In genomic region chr2:234422242-234422641, GRCh38 we compare ENCODE assay signal across 10 cellular contexts.
DNase-seq lines count a peak whose midpoint lies in the region; ATAC-seq and TF ChIP-seq lines count a peak whose summit lies in the region.
"Had no signal": no experiment of that assay in that cellular context is flagged by ENCODE, and none has a peak within 500 bp of the region (broad histone marks: within the 10 kb centered on the region; RNA-seq: fewer than 3 reads in every experiment).

No MANE protein-coding gene starts in this region.

- H3K36me3 ChIP-seq in body of pancreas (replicated peaks in 1 of 2; ENCODE audit: insufficient read depth in 1 of 2, low read depth in 2 of 2): no peaks in the 10 kb centered on the region
- H3K36me3 ChIP-seq in naive thymus-derived CD4-positive, alpha-beta T cell (ENCODE audit: control insufficient read depth in 2 of 3, insufficient read depth in 3 of 3, low read length in 3 of 3): no peaks in the 10 kb centered on the region
- H3K36me3 ChIP-seq: right lobe of liver had no signal

- H3K27ac ChIP-seq in CD4-positive, alpha-beta T cell (ENCODE audit: low read depth, low read length): peak overlapping the region; percentile 87
- H3K27ac ChIP-seq in body of pancreas: no peak overlapping the region
- peak overlapping the region; percentile 93 for H3K27ac ChIP-seq in naive thymus-derived CD4-positive, alpha-beta T cell (ENCODE audit: low read depth, low read length)
- H3K27ac ChIP-seq: right lobe of liver had no signal

- no peaks in the 10 kb centered on the region for H3K27me3 Mint-ChIP-seq in CD4-positive, alpha-beta T cell
- H3K27me3 Mint-ChIP-seq in naive thymus-derived CD4-positive, alpha-beta T cell: no peaks in the 10 kb centered on the region

- peaks cover 6% of the 10 kb centered on the region for H3K4me1 ChIP-seq in body of pancreas
- H3K4me1 ChIP-seq in naive thymus-derived CD4-positive, alpha-beta T cell (ENCODE audit: control insufficient read depth in 2 of 2, insufficient read depth in 2 of 2, low read length in 2 of 2): peaks cover 71 to 74% of the 10 kb centered on the region in 2 donors
- H3K4me1 ChIP-seq: right lobe of liver had no signal

- peaks cover 90% of the 10 kb centered on the region for H3K4me1 Mint-ChIP-seq in CD4-positive, alpha-beta T cell (ENCODE audit: low read depth)
- H3K4me1 Mint-ChIP-seq in naive thymus-derived CD4-positive, alpha-beta T cell: peaks cover 50 to 92% (median 80%) of the 10 kb centered on the region in 7 donors

- peaks cover 3% of the 10 kb centered on the region for H3K36me3 Mint-ChIP-seq in CD4-positive, alpha-beta T cell (ENCODE audit: low read depth)
- peaks cover 7 to 18% (median 10%) of the 10 kb centered on the region in 5 donors for H3K36me3 Mint-ChIP-seq in naive thymus-derived CD4-positive, alpha-beta T cell

- peaks cover 4% of the 10 kb centered on the region for H3K9me3 Mint-ChIP-seq in CD4-positive, alpha-beta T cell
- H3K9me3 Mint-ChIP-seq in naive thymus-derived CD4-positive, alpha-beta T cell: peaks cover 0 to 15% (median 9%) of the 10 kb centered on the region in 11 donors

- POLR2A ChIA-PET in CD4-positive, alpha-beta T cell (lab: Charles Lee): interaction anchor here (0.5 to 10.9 kb wide), 19 partner anchors 7 to 432 kb away, joined by 3 to 376 read pairs (median 8); partner anchors contain the start of gene ARL4C
- POLR2A ChIA-PET in naive thymus-derived CD4-positive, alpha-beta T cell (lab: Charles Lee): interaction anchor here (0.6 to 18.5 kb wide), 18 partner anchors 8 to 427 kb away, joined by 3 to 643 read pairs (median 7); partner anchors contain the start of gene ARL4C

- TF ChIP-seq POLR2A in body of pancreas (IDR thresholded peaks at IDR 0.05): no peak

- CTCF ChIA-PET in CD4-positive, alpha-beta T cell (lab: Charles Lee): interaction anchor here (0.5 to 2.9 kb wide), 13 partner anchors 9 to 133 kb away, joined by 3 to 9 read pairs (median 5); partner anchors contain the start of gene ARL4C
- CTCF ChIA-PET in naive thymus-derived CD4-positive, alpha-beta T cell (lab: Charles Lee): interaction anchor here (1.0 to 1.8 kb wide), 9 partner anchors 25 to 135 kb away, joined by 3 to 8 read pairs (median 4); partner anchors contain the start of gene ARL4C

- no peaks in the 10 kb centered on the region for H3K27me3 ChIP-seq in CD4-positive, alpha-beta T cell (ENCODE audit: control insufficient read depth, insufficient read depth, low read length)
- no peaks in the 10 kb centered on the region for H3K27me3 ChIP-seq in body of pancreas
- no peaks in the 10 kb centered on the region for H3K27me3 ChIP-seq in naive thymus-derived CD4-positive, alpha-beta T cell (ENCODE audit: control insufficient read depth in 2 of 2, insufficient read depth in 2 of 2, low read length in 2 of 2)
- H3K27me3 ChIP-seq: right lobe of liver had no signal

- TF ChIP-seq CTCF in CD4-positive, alpha-beta T cell (IDR thresholded peaks at IDR 0.05): no peak
- TF ChIP-seq CTCF in body of pancreas (IDR thresholded peaks at IDR 0.05) (no peak), GM13976 (IDR thresholded peaks at IDR 0.05; ENCODE audit: borderline replicate concordance, control extremely low read depth, extremely low read depth, insufficient read depth, missing control alignments) (no peak)

- peak overlapping the region; percentile 35 for H3K4me3 Mint-ChIP-seq in CD4-positive, alpha-beta T cell
- peak overlapping the region; percentile 22 to 92 (median 73) for H3K4me3 Mint-ChIP-seq in naive thymus-derived CD4-positive, alpha-beta T cell

- no peak for ATAC-seq in CD4-positive, alpha-beta T cell (ENCODE audit: poor library complexity)
- ATAC-seq in body of pancreas: peak; percentile 59
- ATAC-seq in naive thymus-derived CD4-positive, alpha-beta T cell: no peak
- no peak for ATAC-seq in GM18873 (IDR thresholded peaks at IDR 0.05; ENCODE audit: low FRiP score, unreplicated experiment)

- 27 to 33% methylated on average over 3 of the region's 3 CpGs for WGBS in body of pancreas, 2 donors

- in situ Hi-C loops in GM13976 (cut with MboI; ENCODE audit: low sequenced_read_pairs, unreplicated experiment): no loop called here

- peak in 1 of 10 experiments; percentile 20 for DNase-seq in CD4-positive, alpha-beta T cell
- peak; percentile 90 for DNase-seq in LHCN-M2 (ENCODE audit: low read depth)
- no peak for DNase-seq in body of pancreas
- peak in 2 of 9 donors; percentile 22 to 29 for DNase-seq in naive thymus-derived CD4-positive, alpha-beta T cell
- DNase-seq in GM13976 (ENCODE audit: low spot score): no peak
- DNase-seq in germinal center (ENCODE audit: low spot score): no peak
- no peak for DNase-seq in NK-92 treated with Interleukin-12 subunit alpha and Interleukin-12 subunit beta, amount 100 ng/mL, for 24 hours (lab: John Stamatoyannopoulos, UW)
- DNase-seq: NCI-H2171 treated with DMSO at 0.1 percent for 48 hours, right lobe of liver had no signal

- H3K27ac Mint-ChIP-seq in CD4-positive, alpha-beta T cell: peak overlapping the region; percentile 97
- H3K27ac Mint-ChIP-seq in naive thymus-derived CD4-positive, alpha-beta T cell: peak overlapping the region; percentile 97 to 100 (median 100)

- no peak overlapping the region for H3K4me3 ChIP-seq in body of pancreas
- peak overlapping the region; percentile 12 for H3K4me3 ChIP-seq in naive thymus-derived CD4-positive, alpha-beta T cell (ENCODE audit: low read length)
- H3K4me3 ChIP-seq: right lobe of liver had no signal

- intact Hi-C loops in CD4-positive, alpha-beta T cell (cut with DNase I, micrococcal nuclease): loop anchor here (1.0 to 10.0 kb wide), 5 partner anchors 24 to 285 kb away; no protein-coding TSS in a partner anchor
- intact Hi-C loops in body of pancreas (cut with DNase I): no loop called here
- intact Hi-C loops in naive thymus-derived CD4-positive, alpha-beta T cell (cut with micrococcal nuclease): loop anchor here in 1 of 2 donors (2.0 kb wide), 1 partner anchor 19 kb away; no protein-coding TSS in a partner anchor

- H3K9me3 ChIP-seq in CD4-positive, alpha-beta T cell (ENCODE audit: control insufficient read depth, low read length): peaks cover 6% of the 10 kb centered on the region
- no peaks in the 10 kb centered on the region for H3K9me3 ChIP-seq in body of pancreas
- H3K9me3 ChIP-seq in naive thymus-derived CD4-positive, alpha-beta T cell (ENCODE audit: control insufficient read depth in 2 of 3, low read length in 3 of 3): no peaks in the 10 kb centered on the region
- H3K9me3 ChIP-seq: right lobe of liver had no signal

Comparison
In these comparisons a context has a peak if more than half of its experiments do, and no peak if none do; other contexts are left out.
1. H3K27ac ChIP-seq: peak in CD4-positive, alpha-beta T cell (single experiment) and naive thymus-derived CD4-positive, alpha-beta T cell (single experiment); none in body of pancreas (0 of 4).